Comparison of ENCODE assay signal across 8 cellular contexts in genomic region chr19:35124098-35125060, GRCh38. TPM values are rescaled to one million over a fixed set of nuclear protein-coding genes. Genes with fewer than 3 reads are reported as not detected.
DNase-seq lines count a peak whose midpoint lies in the region; ATAC-seq, FAIRE-seq and TF ChIP-seq lines count a peak whose summit lies in the region.

No MANE protein-coding gene starts in this region.

- peak overlapping the region; percentile 32; the same call in 1 of the 2 replicates for H2BK5ac ChIP-seq in H1 (ENCODE audit: low read depth, low read length)

- no peak overlapping the region for H3K4ac ChIP-seq in H1 (replicated peaks; ENCODE audit: insufficient read length, low read depth, low read length)

- no peaks in the 10 kb centered on the region for H4K20me1 ChIP-seq in H1 (replicated peaks in 1 of 2; ENCODE audit: control insufficient read depth in 1 of 2, insufficient read depth in 2 of 2, low read length in 2 of 2)

- CTCF ChIA-PET in H1 (lab: Charles Lee; ENCODE audit: partially characterized antibody) = interaction anchor here (1.1 to 4.6 kb wide), 5 partner anchors 9 to 58 kb away, joined by 3 to 41 read pairs (median 6); partner anchors contain the start of genes FXYD3 and LGI4

- H3K79me1 ChIP-seq in H1 (ENCODE audit: low read depth, low read length) = no peaks in the 10 kb centered on the region

- no peak overlapping the region for H3K18ac ChIP-seq in H1 (ENCODE audit: extremely low read depth, low read length)

- H2BK15ac ChIP-seq in H1 (ENCODE audit: low read length) = no peak overlapping the region

- H4K8ac ChIP-seq in H1 (ENCODE audit: extremely low read depth, insufficient read depth, low read length) = peak overlapping the region; percentile 19; the same call in 1 of the 2 replicates

- FAIRE-seq in H1 (lab: Jason Lieb, UNC) = no peak

- DNase-seq in GM04504 (ENCODE audit: low read depth) = peak; percentile 85
- DNase-seq in NCI-H774 (lab: John Stamatoyannopoulos, UW) = peak; percentile 74
- DNase-seq in activated CD8-positive, alpha-beta memory T cell treated with anti-CD3 and anti-CD28 coated beads for 48 hours (ENCODE audit: low read depth in 2 of 3, low spot score in 2 of 3) = peak; percentile 63 to 72 (median 71)
- DNase-seq in H1 (ENCODE audit: low read depth in 1 of 2, low spot score in 2 of 2) = no peak
- peak; percentile 52 to 73 for DNase-seq in stimulated activated CD8-positive, alpha-beta memory T cell treated with anti-CD3 and anti-CD28 coated beads, Interleukin-4, amount 100 ng/mL, for 1 hour (ENCODE audit: low read depth in 2 of 2, low spot score in 1 of 2)

- no peak overlapping the region for H4K5ac ChIP-seq in H1 (ENCODE audit: insufficient read length, low read depth, low read length)

- ATAC-seq in HG02884 (IDR thresholded peaks at IDR 0.05; ENCODE audit: unreplicated experiment) (peak; percentile 66), HG03457 (IDR thresholded peaks at IDR 0.05; ENCODE audit: unreplicated experiment) (no peak)

- H3K4me1 ChIP-seq in H1 (replicated peaks in 1 of 4; ENCODE audit: control insufficient read depth in 3 of 4, insufficient read depth in 4 of 4, low read length in 3 of 4) = peaks cover 2 to 11% (median 6%) of the 10 kb centered on the region in 4 experiments; a peak in 5 of 7 replicates
- H3K4me1 ChIP-seq in mononuclear cell (ENCODE audit: insufficient read depth, low read length) = peaks cover 22% of the 10 kb centered on the region

- H3K9me3 ChIP-seq in H1 (ENCODE audit: insufficient read depth in 2 of 2, low read depth in 1 of 2, low read length in 1 of 2) (no peaks in the 10 kb centered on the region), mononuclear cell (ENCODE audit: low read depth, low read length) (no peaks in the 10 kb centered on the region)

- no peaks in the 10 kb centered on the region for H3K23me2 ChIP-seq in H1 (ENCODE audit: low read depth, low read length)

- H3K79me2 ChIP-seq in H1 (ENCODE audit: control insufficient read depth in 1 of 2, insufficient read depth in 2 of 2, low read length in 2 of 2) = no peaks in the 10 kb centered on the region

- H3K9ac ChIP-seq in H1 (replicated peaks in 1 of 4; ENCODE audit: extremely low read depth in 1 of 4, low read depth in 3 of 4, low read length in 3 of 4) = no peak overlapping the region

- TF ChIP-seq CTCF in H1 (IDR thresholded peaks at IDR 0.05; ENCODE audit: control extremely low read depth in 1 of 3, insufficient read depth in 1 of 3, low read depth in 1 of 3, low read length in 3 of 3) = no peak

- no peak for TF ChIP-seq POLR2A in H1 (IDR thresholded peaks at IDR 0.05; ENCODE audit: control extremely low read depth in 1 of 2, low read depth in 2 of 2, low read length in 2 of 2)

- 85 to 100% methylated on average over 1 to 42 of the region's 42 CpGs for WGBS in H1 (ENCODE audit: extremely low coverage in 1 of 2, insufficient coverage in 1 of 2, insufficient read length in 1 of 2, insufficient replicate concordance in 2 of 2, low coverage in 1 of 2, low lambda C conversion rate in 2 of 2, missing lambda C conversion rate in 1 of 2), 2 experiments

- TF ChIP-seq RAD21 in H1 (IDR thresholded peaks at IDR 0.05 in 1 of 2, conservative IDR thresholded peaks at IDR 0.05 in 1 of 2; ENCODE audit: low read depth in 2 of 2, low read length in 2 of 2) = no peak

- H3K56ac ChIP-seq in H1 (replicated peaks; ENCODE audit: insufficient read length, low read depth, low read length) = no peak overlapping the region

- H3K23ac ChIP-seq in H1 (ENCODE audit: insufficient read length) = no peak overlapping the region

- H2BK12ac ChIP-seq in H1 (ENCODE audit: low read depth, low read length) = peak overlapping the region; percentile 84; the same call in 1 of the 2 replicates

- H2AK5ac ChIP-seq in H1 (ENCODE audit: low read depth, low read length) = peak overlapping the region; percentile 28; the same call in 1 of the 2 replicates

- peak overlapping the region; percentile 27 for H4K91ac ChIP-seq in H1 (replicated peaks; ENCODE audit: insufficient read length, low read length)

- H3K27ac ChIP-seq in H1 (ENCODE audit: low read depth, low read length) = no peak overlapping the region; the same call in 1 of the 2 replicates

- H2BK120ac ChIP-seq in H1 (replicated peaks; ENCODE audit: low read depth, low read length) = no peak overlapping the region

- H2BK20ac ChIP-seq in H1 (ENCODE audit: low read length) = 0 out of 2 replicates have a peak overlapping the region, but pooled peaks have one; percentile 32

- H3K27me3 ChIP-seq in H1 (replicated peaks in 1 of 4; ENCODE audit: control insufficient read depth in 3 of 4, extremely low read depth in 1 of 4, insufficient read depth in 3 of 4, low read length in 3 of 4) (no peaks in the 10 kb centered on the region; a peak in 1 of 7 replicates), mononuclear cell (ENCODE audit: insufficient read depth, low read length) (no peaks in the 10 kb centered on the region)

- H2AFZ ChIP-seq in H1 (ENCODE audit: low read length) = no peak overlapping the region

- H3K4me3 ChIP-seq in H1 (ENCODE audit: extremely low read depth in 1 of 4, insufficient read depth in 2 of 4, low read depth in 3 of 4, low read length in 4 of 4) (peak overlapping the region in 1 of 4 experiments; percentile 16; a peak in 1 of 8 replicates), mononuclear cell (ENCODE audit: low read length) (peak overlapping the region; percentile 31)

- POLR2A ChIA-PET in H1 (lab: Charles Lee; ENCODE audit: partially characterized antibody) = interaction anchor here (0.6 to 1.9 kb wide), 5 partner anchors 10 to 124 kb away, joined by 3 to 5 read pairs (median 3); partner anchors contain the start of gene FXYD5

- no peak for TF ChIP-seq EP300 in H1 (IDR thresholded peaks at IDR 0.05; ENCODE audit: borderline replicate concordance in 1 of 2, low read depth in 2 of 2, low read length in 2 of 2)

- H3K14ac ChIP-seq in H1 (ENCODE audit: insufficient read length) = no peak overlapping the region

- H3K4me2 ChIP-seq in H1 (ENCODE audit: insufficient read depth in 1 of 2, low read depth in 2 of 2, low read length in 2 of 2) = peak overlapping the region in 1 of 2 experiments; percentile 56; a peak in 1 of 4 replicates

- H3K36me3 ChIP-seq in H1 (ENCODE audit: control insufficient read depth in 2 of 4, insufficient read depth in 4 of 4, low read length in 3 of 4) = no peaks in the 10 kb centered on the region

RNA-seq across cellular contexts. Expression of gene FXYD3, which starts 8.8 kb away (rescaled TPM):
- total RNA-seq in H1 (2021; fragmentation: NEBNext Ultra II Directional; extraction: Animal tissue kit (Norgen Biotek cat#: 25700)) = 0.86 TPM in 1 of 2 replicates, not detected in the other
- polyA plus RNA-seq in H1 (2011; rRNA removed) = 0.09 and 0.33 TPM in 2 replicates
- 0.22 TPM for polyA plus RNA-seq in H1 (2011; cell fraction: cytosol; rRNA removed)
- 0.66 TPM for polyA plus RNA-seq in H1 (2011; cell fraction: nucleus; rRNA removed)
- 0.41 to 0.76 TPM (median 0.57 TPM) in 3 of 4 replicates, not detected in the other for polyA plus RNA-seq in H1 (2012, experiment 1 of 2)
- not detected for polyA plus RNA-seq in H1 (2012, experiment 2 of 2)
- polyA plus RNA-seq in H1 (2013, experiment 1 of 2) = 0.10 TPM
- 0.37 TPM for polyA plus RNA-seq in H1 (2013, experiment 2 of 2)
- 1.5 TPM in 1 of 2 replicates, not detected in the other for polyA minus RNA-seq in H1 (2011; rRNA and poly(A)+ RNA removed)
- not detected for polyA minus RNA-seq in H1 (2011; cell fraction: cytosol; rRNA and poly(A)+ RNA removed)
- polyA minus RNA-seq in H1 (2011; cell fraction: nucleus; rRNA and poly(A)+ RNA removed) = not detected
- total RNA-seq in mononuclear cell = not detected

RNA-seq across cellular contexts. Expression of gene LGI4, which starts 10.5 kb away (rescaled TPM):
- total RNA-seq in H1 (2021; fragmentation: NEBNext Ultra II Directional; extraction: Animal tissue kit (Norgen Biotek cat#: 25700)) = 2.0 and 2.9 TPM in 2 replicates
- 8.2 and 9.4 TPM in 2 replicates for polyA plus RNA-seq in H1 (2011; rRNA removed)
- 9.4 TPM for polyA plus RNA-seq in H1 (2011; cell fraction: cytosol; rRNA removed)
- polyA plus RNA-seq in H1 (2011; cell fraction: nucleus; rRNA removed) = 32.9 TPM
- 5.6 to 9.8 TPM (median 8.1 TPM) in 4 replicates for polyA plus RNA-seq in H1 (2012, experiment 1 of 2)
- polyA plus RNA-seq in H1 (2012, experiment 2 of 2) = 2.6 TPM
- 2.1 TPM for polyA plus RNA-seq in H1 (2013, experiment 1 of 2)
- 2.1 TPM for polyA plus RNA-seq in H1 (2013, experiment 2 of 2)
- 0.88 and 2.1 TPM in 2 replicates for polyA minus RNA-seq in H1 (2011; rRNA and poly(A)+ RNA removed)
- polyA minus RNA-seq in H1 (2011; cell fraction: cytosol; rRNA and poly(A)+ RNA removed) = 0.66 TPM
- polyA minus RNA-seq in H1 (2011; cell fraction: nucleus; rRNA and poly(A)+ RNA removed) = 4.2 TPM
- total RNA-seq in mononuclear cell = 0.31 TPM

RNA-seq across cellular contexts. Expression of gene FXYD1, which starts 14.2 kb away (rescaled TPM):
- 8.1 and 10.3 TPM in 2 replicates for total RNA-seq in H1 (2021; fragmentation: NEBNext Ultra II Directional; extraction: Animal tissue kit (Norgen Biotek cat#: 25700))
- polyA plus RNA-seq in H1 (2011; rRNA removed) = 1.6 and 3.3 TPM in 2 replicates
- polyA plus RNA-seq in H1 (2011; cell fraction: cytosol; rRNA removed) = 2.7 TPM
- polyA plus RNA-seq in H1 (2011; cell fraction: nucleus; rRNA removed) = 6.7 TPM
- 7.4 to 19.9 TPM (median 15.6 TPM) in 4 replicates for polyA plus RNA-seq in H1 (2012, experiment 1 of 2)
- polyA plus RNA-seq in H1 (2012, experiment 2 of 2) = 4.1 TPM
- 10.4 TPM for polyA plus RNA-seq in H1 (2013, experiment 1 of 2)
- 10.3 TPM for polyA plus RNA-seq in H1 (2013, experiment 2 of 2)
- polyA minus RNA-seq in H1 (2011; rRNA and poly(A)+ RNA removed) = 0.49 and 0.69 TPM in 2 replicates
- polyA minus RNA-seq in H1 (2011; cell fraction: cytosol; rRNA and poly(A)+ RNA removed) = 2.1 TPM
- 4.1 TPM for polyA minus RNA-seq in H1 (2011; cell fraction: nucleus; rRNA and poly(A)+ RNA removed)
- total RNA-seq in mononuclear cell = 0.42 TPM

RNA-seq across cellular contexts. Expression of gene FXYD7, which starts 18.7 kb away (rescaled TPM):
- 14.3 and 15.4 TPM in 2 replicates for total RNA-seq in H1 (2021; fragmentation: NEBNext Ultra II Directional; extraction: Animal tissue kit (Norgen Biotek cat#: 25700))
- 12.1 and 17.5 TPM in 2 replicates for polyA plus RNA-seq in H1 (2011; rRNA removed)
- 9.0 TPM for polyA plus RNA-seq in H1 (2011; cell fraction: cytosol; rRNA removed)
- 18.6 TPM for polyA plus RNA-seq in H1 (2011; cell fraction: nucleus; rRNA removed)
- 20.2 to 24.4 TPM (median 21.9 TPM) in 4 replicates for polyA plus RNA-seq in H1 (2012, experiment 1 of 2)
- polyA plus RNA-seq in H1 (2012, experiment 2 of 2) = 20.8 TPM
- 22.7 TPM for polyA plus RNA-seq in H1 (2013, experiment 1 of 2)
- 23.8 TPM for polyA plus RNA-seq in H1 (2013, experiment 2 of 2)
- 2.2 and 3.6 TPM in 2 replicates for polyA minus RNA-seq in H1 (2011; rRNA and poly(A)+ RNA removed)
- 1.5 TPM for polyA minus RNA-seq in H1 (2011; cell fraction: cytosol; rRNA and poly(A)+ RNA removed)
- 3.2 TPM for polyA minus RNA-seq in H1 (2011; cell fraction: nucleus; rRNA and poly(A)+ RNA removed)
- 1.4 TPM for total RNA-seq in mononuclear cell

RNA-seq across cellular contexts. Expression of gene FXYD5, which starts 30.2 kb away (rescaled TPM):
- 99.0 and 104 TPM in 2 replicates for total RNA-seq in H1 (2021; fragmentation: NEBNext Ultra II Directional; extraction: Animal tissue kit (Norgen Biotek cat#: 25700))
- polyA plus RNA-seq in H1 (2011; rRNA removed) = 167 and 191 TPM in 2 replicates
- 117 TPM for polyA plus RNA-seq in H1 (2011; cell fraction: cytosol; rRNA removed)
- polyA plus RNA-seq in H1 (2011; cell fraction: nucleus; rRNA removed) = 131 TPM
- 113 to 185 TPM (median 177 TPM) in 4 replicates for polyA plus RNA-seq in H1 (2012, experiment 1 of 2)
- polyA plus RNA-seq in H1 (2012, experiment 2 of 2) = 175 TPM
- 277 TPM for polyA plus RNA-seq in H1 (2013, experiment 1 of 2)
- polyA plus RNA-seq in H1 (2013, experiment 2 of 2) = 347 TPM
- 89.3 and 107 TPM in 2 replicates for polyA minus RNA-seq in H1 (2011; rRNA and poly(A)+ RNA removed)
- polyA minus RNA-seq in H1 (2011; cell fraction: cytosol; rRNA and poly(A)+ RNA removed) = 89.5 TPM
- polyA minus RNA-seq in H1 (2011; cell fraction: nucleus; rRNA and poly(A)+ RNA removed) = 51.4 TPM
- 179 TPM for total RNA-seq in mononuclear cell

Comparison
In these comparisons a context has a peak if more than half of its experiments do, and no peak if none do; other contexts are left out.
1. DNase-seq: peak in GM04504 (single experiment), NCI-H774 (single experiment), activated CD8-positive, alpha-beta memory T cell treated with anti-CD3 and anti-CD28 coated beads for 48 hours (3 of 3) and stimulated activated CD8-positive, alpha-beta memory T cell treated with anti-CD3 and anti-CD28 coated beads, Interleukin-4, amount 100 ng/mL, for 1 hour (2 of 2); none in H1 (0 of 2).